In the genomic region with DNA sequence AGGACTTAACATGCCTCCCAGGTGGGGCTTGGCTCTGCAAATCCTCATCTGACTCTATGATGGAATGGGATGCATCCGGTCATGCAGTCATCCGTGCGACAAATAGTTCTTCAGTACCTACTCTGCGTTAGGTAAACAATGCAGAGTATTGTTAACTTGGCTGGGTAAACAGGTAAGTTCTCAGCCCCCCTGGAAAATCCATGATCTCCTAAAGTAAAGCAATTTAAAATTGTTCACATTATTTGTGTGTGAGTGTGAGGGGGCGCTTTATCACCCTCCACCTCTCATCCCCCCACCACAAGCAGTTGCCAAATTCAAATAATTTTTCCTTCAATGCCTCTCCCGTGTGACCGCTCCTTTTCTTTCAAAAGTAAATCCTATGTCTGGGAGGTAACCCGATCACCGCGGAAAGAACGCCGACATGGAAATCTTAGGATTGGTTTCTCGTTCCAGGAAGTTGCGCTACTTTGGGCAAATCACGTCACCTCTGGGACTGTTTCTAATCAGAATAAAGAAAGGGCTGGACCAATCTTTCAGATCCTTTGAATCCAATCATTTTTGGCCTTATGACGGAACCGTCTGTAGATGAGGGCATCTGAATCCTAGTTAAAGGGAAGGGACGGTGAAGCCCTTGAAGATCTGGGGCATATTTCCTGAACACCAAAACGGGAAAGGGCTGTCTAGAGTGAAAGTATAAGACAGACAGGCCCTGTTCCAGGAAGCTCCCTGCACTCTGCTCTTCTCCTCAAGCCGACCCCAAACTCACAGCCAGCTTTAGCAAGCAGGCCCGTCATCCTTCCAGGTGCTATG, we compare ENCODE assay signal across 1 cellular context.
A peak's percentile ranks its signal among the peaks of the same experiment; 100 is the strongest.
TF ChIP-seq lines count a peak whose summit lies in the region.

No MANE protein-coding gene starts in this region.

TF ChIP-seq in H1, 55 proteins besides CTCF, POLR2A, EP300 and RAD21:
- TF ChIP-seq EGR1 (IDR thresholded peaks at IDR 0.05; ENCODE audit: borderline replicate concordance, low read depth, low read length): no peak
- no peak for TF ChIP-seq CBX5 (IDR thresholded peaks at IDR 0.05; ENCODE audit: low read depth, low read length)
- TF ChIP-seq SP4 (IDR thresholded peaks at IDR 0.05; ENCODE audit: low read length): no peak
- 0 out of 2 replicates have a peak, but pooled peaks have one; percentile 55 for TF ChIP-seq TEAD4 (IDR thresholded peaks at IDR 0.05; ENCODE audit: low read depth, low read length)
- peak; percentile 74 for TF ChIP-seq CREB1 (IDR thresholded peaks at IDR 0.05)
- TF ChIP-seq SIRT6 (IDR thresholded peaks at IDR 0.05; ENCODE audit: low read length): no peak
- TF ChIP-seq, protein P1, sequence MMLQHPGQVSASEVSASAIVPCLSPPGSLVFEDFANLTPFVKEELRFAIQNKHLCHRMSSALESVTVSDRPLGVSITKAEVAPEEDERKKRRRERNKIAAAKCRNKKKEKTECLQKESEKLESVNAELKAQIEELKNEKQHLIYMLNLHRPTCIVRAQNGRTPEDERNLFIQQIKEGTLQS (IDR thresholded peaks at IDR 0.05; ENCODE audit: insufficient read depth, low read depth, low read length): no peak
